ENCODE assay signal across 1 cellular context in genomic region chr17:81223758-81224122, GRCh38.
TF ChIP-seq lines count a peak whose summit lies in the region.

No MANE protein-coding gene starts in this region.

TF ChIP-seq in HCT116, 20 proteins besides CTCF, POLR2A, EP300 and RAD21 (continued from another document):
- TF ChIP-seq EGR1 (IDR thresholded peaks at IDR 0.05; ENCODE audit: low read depth): no peak
- no peak for TF ChIP-seq CBX3 (IDR thresholded peaks at IDR 0.05; ENCODE audit: low read depth)
- no peak for TF ChIP-seq ZFX (IDR thresholded peaks at IDR 0.05)
- no peak for TF ChIP-seq EZH2 (IDR thresholded peaks at IDR 0.05)
- no peak for TF ChIP-seq FOSL1 (IDR thresholded peaks at IDR 0.05; ENCODE audit: low read depth)
